ENCODE assay signal across 8 cellular contexts in genomic region chr16:19555938-19556778, GRCh38. TPM values are rescaled to one million over a fixed set of nuclear protein-coding genes. Genes with fewer than 3 reads are reported as not detected.
DNase-seq lines count a peak whose midpoint lies in the region; ATAC-seq and TF ChIP-seq lines count a peak whose summit lies in the region.

No MANE protein-coding gene starts in this region.

- H3K27ac Mint-ChIP-seq in activated CD8-positive, alpha-beta T cell treated with anti-CD3 and anti-CD28 coated beads for 36 hours: peak overlapping the region; percentile 79

- no peaks in the 10 kb centered on the region for H3K9me3 Mint-ChIP-seq in activated CD8-positive, alpha-beta T cell treated with anti-CD3 and anti-CD28 coated beads for 36 hours

- DNase-seq in Daoy (ENCODE audit: low read depth) (peak; percentile 88), KBM-7 (peak; percentile 96), fibroblast of the conjunctiva (ENCODE audit: low read depth) (peak; percentile 14), pons (ENCODE audit: low spot score) (peak; percentile 37)
- DNase-seq in activated CD8-positive, alpha-beta T cell treated with anti-CD3 and anti-CD28 coated beads for 36 hours: peak; percentile 43

- POLR2A ChIA-PET in activated CD8-positive, alpha-beta T cell treated with anti-CD3 and anti-CD28 coated beads for 36 hours (lab: Charles Lee): interaction anchor here (0.7 to 4.7 kb wide), 8 partner anchors 10 to 765 kb away, joined by 3 to 21 read pairs (median 4); partner anchors contain the start of genes CCP110 and RPS15A

- H3K36me3 Mint-ChIP-seq in activated CD8-positive, alpha-beta T cell treated with anti-CD3 and anti-CD28 coated beads for 36 hours (ENCODE audit: low read depth): peaks cover 10% of the 10 kb centered on the region

- in situ Hi-C loops in KBM-7 (cut with MboI; ENCODE audit: low pct_unique_long_range_greater_than_20kb, low sequenced_read_pairs): no loop called here

- no peaks in the 10 kb centered on the region for H3K27me3 Mint-ChIP-seq in activated CD8-positive, alpha-beta T cell treated with anti-CD3 and anti-CD28 coated beads for 36 hours

- H3K4me1 Mint-ChIP-seq in activated CD8-positive, alpha-beta T cell treated with anti-CD3 and anti-CD28 coated beads for 36 hours (ENCODE audit: low read depth): peaks cover 15% of the 10 kb centered on the region

- CTCF ChIA-PET in activated CD8-positive, alpha-beta T cell treated with anti-CD3 and anti-CD28 coated beads for 36 hours (lab: Charles Lee): interaction anchor here (0.7 to 6.6 kb wide), 21 partner anchors 9 to 829 kb away, joined by 3 to 47 read pairs (median 4); partner anchors contain the start of genes CCP110, COQ7 and GPRC5B

- intact Hi-C loops in activated CD8-positive, alpha-beta T cell treated with anti-CD3 and anti-CD28 coated beads for 36 hours (cut with micrococcal nuclease): loop anchor here (5.0 kb wide), 1 partner anchor 161 kb away; the partner anchor contains the start of genes IQCK and KNOP1

- TF ChIP-seq CTCF in activated CD8-positive, alpha-beta T cell treated with anti-CD3 and anti-CD28 coated beads for 36 hours (IDR thresholded peaks at IDR 0.05): peak; percentile 13

- no peak for ATAC-seq in activated CD8-positive, alpha-beta T cell treated with anti-CD3 and anti-CD28 coated beads for 36 hours
- ATAC-seq in GM18511 (IDR thresholded peaks at IDR 0.05; ENCODE audit: unreplicated experiment) (no peak), GM21526 (IDR thresholded peaks at IDR 0.05; ENCODE audit: low FRiP score, unreplicated experiment) (no peak), HG02678 (IDR thresholded peaks at IDR 0.05; ENCODE audit: unreplicated experiment) (no peak)

- peak overlapping the region; percentile 85 for H3K4me3 Mint-ChIP-seq in activated CD8-positive, alpha-beta T cell treated with anti-CD3 and anti-CD28 coated beads for 36 hours

RNA-seq across cellular contexts. Expression of gene VPS35L, which starts 0.7 kb away (rescaled TPM):
- total RNA-seq in Daoy (2014; rRNA removed; shearing (Covaris generic)): 11.8 and 12.1 TPM in 2 replicates
- total RNA-seq in activated CD8-positive, alpha-beta T cell treated with anti-CD3 and anti-CD28 coated beads for 36 hours: 10 to 100 TPM; 32.1 to 34.8 TPM

RNA-seq across cellular contexts. Expression of gene CCP110, which starts 32.4 kb away (rescaled TPM):
- 14.2 and 17.7 TPM in 2 replicates for total RNA-seq in Daoy (2014; rRNA removed; shearing (Covaris generic))
- 10 to 100 TPM; 24.2 to 25.8 TPM for total RNA-seq in activated CD8-positive, alpha-beta T cell treated with anti-CD3 and anti-CD28 coated beads for 36 hours

RNA-seq across cellular contexts. Expression of gene GDE1, which starts 34.3 kb away (rescaled TPM):
- 56.1 and 79.3 TPM in 2 replicates for total RNA-seq in Daoy (2014; rRNA removed; shearing (Covaris generic))
- total RNA-seq in activated CD8-positive, alpha-beta T cell treated with anti-CD3 and anti-CD28 coated beads for 36 hours: 10 to 100 TPM; 20.0 TPM

Comparison
In these comparisons a context has a peak if more than half of its experiments do, and no peak if none do; other contexts are left out.
1. DNase-seq: peak in every context shown above with its lines; median percentile 96 in KBM-7; 88 in Daoy; 43 in activated CD8-positive, alpha-beta T cell treated with anti-CD3 and anti-CD28 coated beads for 36 hours; 37 in pons; 14 in fibroblast of the conjunctiva.